ENCODE assay signal across 30 cellular contexts in genomic region chr6:133641111-133641510, GRCh38.
"Had no signal": no experiment of that assay in that cellular context is flagged by ENCODE, and none has a peak within 500 bp of the region (broad histone marks: within the 10 kb centered on the region; RNA-seq: fewer than 3 reads in every experiment).

No MANE protein-coding gene starts in this region.

- H3K4me3 Mint-ChIP-seq: activated T-cell treated with anti-CD3 and anti-CD28 coated beads, Interleukin-2, amount 50 U/mL, for 24 hours; naive thymus-derived CD8-positive, alpha-beta T cell; neural progenitor cell; stimulated activated effector memory CD8-positive, alpha-beta T cell treated with anti-CD3 and anti-CD28 coated beads, Interleukin-12 subunit alpha, Interleukin-12 subunit beta, amount 100 ng/mL, for 72 hours; stimulated activated naive CD8-positive, alpha-beta T cell treated with anti-CD3 and anti-CD28 coated beads, Interleukin-15, amount 100 ng/mL, for 72 hours; T-helper 1 cell treated with Interleukin-12 subunit alpha and Interleukin-12 subunit beta and Interleukin-4 antibody, amounts not matched to agents 30 μg/mL and 1 μg/mL, for 36 hours had no signal

- DNase-seq: activated CD4-positive, alpha-beta T cell treated with anti-CD3 and anti-CD28 coated beads for 48 hours; activated CD4-positive, alpha-beta T cell treated with anti-CD3 and anti-CD28 coated beads, Interleukin-2, amount 50 U/mL, for 48 hours; activated CD8-positive, alpha-beta memory T cell treated with anti-CD3 and anti-CD28 coated beads, Interleukin-2, amount 50 U/mL, for 48 hours; activated gamma-delta T cell; activated naive CD4-positive, alpha-beta T cell treated with anti-CD3 and anti-CD28 coated beads, Interleukin-2, amount 50 U/mL, for 16 hours; activated T-cell treated with anti-CD3 and anti-CD28 coated beads, Interleukin-2, amount 50 U/mL, for 24 hours; body of pancreas; dermis blood vessel endothelial cell; effector CD4-positive, alpha-beta T cell; esophagus squamous epithelium; glutamatergic neuron; mammary epithelial cell; naive thymus-derived CD8-positive, alpha-beta T cell; occipital lobe; retina; stimulated activated CD4-positive, alpha-beta T cell treated with anti-CD3 and anti-CD28 coated beads, Interleukin-12 subunit alpha, Interleukin-12 subunit beta, amount 100 ng/mL, for 4 hours; stimulated activated CD4-positive, alpha-beta T cell treated with anti-CD3 and anti-CD28 coated beads, Interleukin-4, amount 100 ng/mL, for 1 hour; stimulated activated naive CD8-positive, alpha-beta T cell treated with anti-CD3 and anti-CD28 coated beads, Interleukin-15, amount 100 ng/mL, for 72 hours; substantia nigra; T-helper 9 cell; thyroid gland; upper lobe of left lung; WERI-Rb-1 had no signal

- ATAC-seq: activated CD4-positive, CD25-positive, alpha-beta regulatory T cell treated with anti-CD3 and anti-CD28 coated beads, Interleukin-2, amount 50 U/mL, for 24 hours; body of pancreas; naive thymus-derived CD8-positive, alpha-beta T cell; sciatic nerve; stimulated activated effector memory CD8-positive, alpha-beta T cell treated with anti-CD3 and anti-CD28 coated beads, Interleukin-12 subunit alpha, Interleukin-12 subunit beta, amount 100 ng/mL, for 72 hours; stimulated activated naive CD8-positive, alpha-beta T cell treated with anti-CD3 and anti-CD28 coated beads, Interleukin-15, amount 100 ng/mL, for 72 hours had no signal

- H3K4me1 Mint-ChIP-seq: naive thymus-derived CD8-positive, alpha-beta T cell; stimulated activated effector memory CD8-positive, alpha-beta T cell treated with anti-CD3 and anti-CD28 coated beads, Interleukin-12 subunit alpha, Interleukin-12 subunit beta, amount 100 ng/mL, for 72 hours; stimulated activated naive CD8-positive, alpha-beta T cell treated with anti-CD3 and anti-CD28 coated beads, Interleukin-15, amount 100 ng/mL, for 72 hours had no signal

- H3K36me3 Mint-ChIP-seq: naive thymus-derived CD8-positive, alpha-beta T cell; neural progenitor cell; stimulated activated effector memory CD8-positive, alpha-beta T cell treated with anti-CD3 and anti-CD28 coated beads, Interleukin-12 subunit alpha, Interleukin-12 subunit beta, amount 100 ng/mL, for 72 hours had no signal

- H3K27me3 Mint-ChIP-seq: activated T-cell treated with anti-CD3 and anti-CD28 coated beads, Interleukin-2, amount 50 U/mL, for 24 hours; progenitor cell of endocrine pancreas; stimulated activated naive CD8-positive, alpha-beta T cell treated with anti-CD3 and anti-CD28 coated beads, Interleukin-15, amount 100 ng/mL, for 72 hours had no signal

- H3K4me3 ChIP-seq: body of pancreas, esophagus squamous epithelium, neural progenitor cell, skin epidermis, thyroid gland, upper lobe of left lung had no signal

- H3K27ac Mint-ChIP-seq: activated T-cell treated with anti-CD3 and anti-CD28 coated beads, Interleukin-2, amount 50 U/mL, for 24 hours; naive thymus-derived CD8-positive, alpha-beta T cell; neural progenitor cell; progenitor cell of endocrine pancreas; stimulated activated effector memory CD8-positive, alpha-beta T cell treated with anti-CD3 and anti-CD28 coated beads, Interleukin-12 subunit alpha, Interleukin-12 subunit beta, amount 100 ng/mL, for 72 hours; stimulated activated naive CD8-positive, alpha-beta T cell treated with anti-CD3 and anti-CD28 coated beads, Interleukin-15, amount 100 ng/mL, for 72 hours; T-helper 1 cell treated with Interleukin-12 subunit alpha and Interleukin-12 subunit beta and Interleukin-4 antibody, amounts not matched to agents 30 μg/mL and 1 μg/mL, for 36 hours had no signal

- H3K9me3 Mint-ChIP-seq: neural progenitor cell; stimulated activated effector memory CD8-positive, alpha-beta T cell treated with anti-CD3 and anti-CD28 coated beads, Interleukin-12 subunit alpha, Interleukin-12 subunit beta, amount 100 ng/mL, for 72 hours had no signal
